29 cellular contexts compared by ENCODE assay signal in genomic region chr2:2892378-2892777, GRCh38.
"Had no signal": no experiment of that assay in that cellular context is flagged by ENCODE, and none has a peak within 500 bp of the region (broad histone marks: within the 10 kb centered on the region; RNA-seq: fewer than 3 reads in every experiment).

No MANE protein-coding gene starts in this region.

- H3K36me3 ChIP-seq: cardiac muscle cell, Peyer's patch, WERI-Rb-1 had no signal

- DNase-seq: activated CD4-positive, alpha-beta memory T cell treated with anti-CD3 and anti-CD28 coated beads, Interleukin-2, amount 10 ng/mL, durations not matched to agents 7 days and 5 days; activated CD4-positive, alpha-beta T cell treated with anti-CD3 and anti-CD28 coated beads for 1 hour; activated CD4-positive, alpha-beta T cell treated with anti-CD3 and anti-CD28 coated beads for 48 hours; activated CD4-positive, CD25-positive, alpha-beta regulatory T cell; activated naive CD4-positive, alpha-beta T cell; activated naive CD4-positive, alpha-beta T cell treated with anti-CD3 and anti-CD28 coated beads, Interleukin-2, amount 50 U/mL, for 16 hours; activated naive CD8-positive, alpha-beta T cell treated with anti-CD3 and anti-CD28 coated beads for 36 hours; activated T-cell treated with anti-CD3 and anti-CD28 coated beads, Interleukin-2, amount 50 U/mL, for 4 hours; amniotic stem cell; aorta; NCI-H1092 treated with DMSO at 0.1 percent for 48 hours; NCI-H1417; NCI-H146; NCI-H187; NCI-H2029 treated with DMSO at 0.1 percent for 48 hours; NCI-H2107; NCI-H345; NCI-H748 treated with DMSO at 0.1 percent for 48 hours; NK-92 treated with Interleukin-12 subunit alpha and Interleukin-12 subunit beta, amount 100 ng/mL, for 24 hours; PC-3; Peyer's patch; RPMI8226; SIG-M5; T1000; WERI-Rb-1 had no signal

- H3K4me3 ChIP-seq: cardiac muscle cell, K562, Peyer's patch had no signal

- H3K27me3 ChIP-seq: cardiac muscle cell, Peyer's patch had no signal

- H3K4me3 Mint-ChIP-seq: activated CD4-positive, alpha-beta memory T cell treated with anti-CD3 and anti-CD28 coated beads, Interleukin-2, amount 10 ng/mL, durations not matched to agents 7 days and 5 days; activated naive CD8-positive, alpha-beta T cell treated with anti-CD3 and anti-CD28 coated beads for 36 hours; activated T-cell treated with anti-CD3 and anti-CD28 coated beads, Interleukin-2, amount 50 U/mL, for 4 hours; activated T-helper 1 cell treated with anti-CD3 and anti-CD28 coated beads, Interleukin-12 subunit alpha, Interleukin-12 subunit beta, Interleukin-2, Interleukin-4 antibody, amounts not matched to agents 30 ng/mL and 10 ng/mL and 1 ng/mL, durations not matched to agents 14 hours and 24 hours and 36 hours; central memory CD8-positive, alpha-beta T cell had no signal

- H3K27me3 Mint-ChIP-seq: activated CD4-positive, alpha-beta memory T cell treated with anti-CD3 and anti-CD28 coated beads, Interleukin-2, amount 10 ng/mL, durations not matched to agents 7 days and 5 days; activated naive CD8-positive, alpha-beta T cell treated with anti-CD3 and anti-CD28 coated beads for 36 hours had no signal

- H3K9me3 Mint-ChIP-seq: activated CD4-positive, alpha-beta memory T cell treated with anti-CD3 and anti-CD28 coated beads, Interleukin-2, amount 10 ng/mL, durations not matched to agents 7 days and 5 days; activated naive CD8-positive, alpha-beta T cell treated with anti-CD3 and anti-CD28 coated beads for 36 hours; activated T-cell treated with anti-CD3 and anti-CD28 coated beads, Interleukin-2, amount 50 U/mL, for 4 hours; activated T-helper 1 cell treated with anti-CD3 and anti-CD28 coated beads, Interleukin-12 subunit alpha, Interleukin-12 subunit beta, Interleukin-2, Interleukin-4 antibody, amounts not matched to agents 30 ng/mL and 10 ng/mL and 1 ng/mL, durations not matched to agents 14 hours and 24 hours and 36 hours; central memory CD8-positive, alpha-beta T cell had no signal

- H3K4me1 ChIP-seq: Peyer's patch had no signal

- H3K27ac ChIP-seq: cardiac muscle cell, Peyer's patch, WERI-Rb-1 had no signal

- H3K27ac Mint-ChIP-seq: activated CD4-positive, alpha-beta memory T cell treated with anti-CD3 and anti-CD28 coated beads, Interleukin-2, amount 10 ng/mL, durations not matched to agents 7 days and 5 days; activated naive CD8-positive, alpha-beta T cell treated with anti-CD3 and anti-CD28 coated beads for 36 hours; activated T-helper 1 cell treated with anti-CD3 and anti-CD28 coated beads, Interleukin-12 subunit alpha, Interleukin-12 subunit beta, Interleukin-2, Interleukin-4 antibody, amounts not matched to agents 30 ng/mL and 10 ng/mL and 1 ng/mL, durations not matched to agents 14 hours and 24 hours and 36 hours had no signal

- H3K36me3 Mint-ChIP-seq: activated naive CD8-positive, alpha-beta T cell treated with anti-CD3 and anti-CD28 coated beads for 36 hours had no signal

- H3K4me1 Mint-ChIP-seq: activated CD4-positive, alpha-beta memory T cell treated with anti-CD3 and anti-CD28 coated beads, Interleukin-2, amount 10 ng/mL, durations not matched to agents 7 days and 5 days; activated naive CD8-positive, alpha-beta T cell treated with anti-CD3 and anti-CD28 coated beads for 36 hours; central memory CD8-positive, alpha-beta T cell had no signal
